16 cellular contexts compared by ENCODE assay signal in genomic region chr18:50275503-50276036, GRCh38. TPM values are rescaled to one million over a fixed set of nuclear protein-coding genes. Genes with fewer than 3 reads are reported as not detected.
DNase-seq lines count a peak whose midpoint lies in the region; ATAC-seq and TF ChIP-seq lines count a peak whose summit lies in the region.
"Had no signal": no experiment of that assay in that cellular context is flagged by ENCODE, and none has a peak within 500 bp of the region (broad histone marks: within the 10 kb centered on the region; RNA-seq: fewer than 3 reads in every experiment).

No MANE protein-coding gene starts in this region.

- peak overlapping the region; percentile 24 for H2AFZ ChIP-seq in IMR-90 (replicated peaks; ENCODE audit: low read length, poor library complexity)
- H2AFZ ChIP-seq: GM23248 had no signal

- H3K14ac ChIP-seq in IMR-90 (replicated peaks; ENCODE audit: low read depth, low read length) = no peak overlapping the region

- H3K4me3 ChIP-seq in IMR-90 (ENCODE audit: insufficient read depth, low read depth, low read length) = no peak overlapping the region
- H3K4me3 ChIP-seq: GM23248 had no signal

- H2AK5ac ChIP-seq in IMR-90 (ENCODE audit: low read depth, low read length) = no peak overlapping the region

- H3K4me1 ChIP-seq in IMR-90 (ENCODE audit: control insufficient read depth, insufficient read depth, low read length) = peaks cover 6% of the 10 kb centered on the region

- no peak overlapping the region for H2BK15ac ChIP-seq in IMR-90 (ENCODE audit: low read depth, low read length)

- no peak for TF ChIP-seq RAD21 in IMR-90 (IDR thresholded peaks at IDR 0.05; ENCODE audit: low read length)

- DNase-seq in Right ventricle myocardium inferior (ENCODE audit: missing footprints) (peak; percentile 53), Right ventricle myocardium superior (no peak), IMR-90 (no peak), osteocyte (ENCODE audit: extremely low spot score, unreplicated experiment) (peak; percentile 80)
- no peak for DNase-seq in activated CD4-positive, CD25-positive, alpha-beta regulatory T cell treated with anti-CD3 and anti-CD28 coated beads, Interleukin-2, amount 50 U/mL, for 72 hours
- no peak for DNase-seq in effector CD8-positive, alpha-beta T cell (lab: John Stamatoyannopoulos, UW)
- DNase-seq: C1 segment of cervical spinal cord; Calu3; CD4-positive, alpha-beta T cell; DMS 273 treated with DMSO at 0.1 percent for 48 hours; DMS79; GM23248 had no signal

- POLR2A ChIA-PET in IMR-90 (lab: Charles Lee; ENCODE audit: unreplicated experiment) = no interaction called here

- peaks cover 78% of the 10 kb centered on the region for H3K36me3 Mint-ChIP-seq in dendritic cell treated with granulocyte-macrophage colony-stimulating factor and Interleukin-4, amounts not matched to agents 40 ng/mL and 50 ng/mL, for 4 days (ENCODE audit: low read depth)
- H3K36me3 Mint-ChIP-seq in osteocyte (ENCODE audit: unreplicated experiment) = peaks cover 62% of the 10 kb centered on the region

- peaks cover 18% of the 10 kb centered on the region; the same call in 1 of the 2 replicates for H3K9me1 ChIP-seq in IMR-90 (ENCODE audit: insufficient read depth, low read length)

- H2AK9ac ChIP-seq in IMR-90 (replicated peaks; ENCODE audit: low read depth, low read length, poor library complexity) = peak overlapping the region; percentile 58

- H4K91ac ChIP-seq in IMR-90 (ENCODE audit: insufficient read depth, low read depth, low read length) = no peak overlapping the region

- H2BK120ac ChIP-seq in IMR-90 (ENCODE audit: low read depth, low read length) = no peak overlapping the region

- peaks cover 66% of the 10 kb centered on the region for H3K36me3 ChIP-seq in IMR-90 (ENCODE audit: control insufficient read depth, insufficient read depth, low read length)

- H3K23ac ChIP-seq in IMR-90 (ENCODE audit: low read depth, low read length) = no peak overlapping the region

- no peak overlapping the region for H3K4ac ChIP-seq in IMR-90 (ENCODE audit: low read depth, low read length)

- H3K27me3 ChIP-seq in IMR-90 (ENCODE audit: control insufficient read depth, insufficient read depth, low read length) = no peaks in the 10 kb centered on the region

- no peak overlapping the region for H3K27ac ChIP-seq in IMR-90 (ENCODE audit: insufficient read depth, low read length)
- H3K27ac ChIP-seq: GM23248 had no signal

- H3K4me2 ChIP-seq in IMR-90 (ENCODE audit: low read depth, low read length) = no peak overlapping the region

- H3K27ac Mint-ChIP-seq in dendritic cell treated with granulocyte-macrophage colony-stimulating factor and Interleukin-4, amounts not matched to agents 40 ng/mL and 50 ng/mL, for 4 days = peak overlapping the region; percentile 3
- no peak overlapping the region for H3K27ac Mint-ChIP-seq in osteocyte (ENCODE audit: unreplicated experiment)
- H3K27ac Mint-ChIP-seq: B cell; CD4-positive, alpha-beta T cell had no signal

- no peak overlapping the region for H2BK20ac ChIP-seq in IMR-90 (ENCODE audit: low read depth, low read length)

- peaks cover 15% of the 10 kb centered on the region for H3K4me1 Mint-ChIP-seq in dendritic cell treated with granulocyte-macrophage colony-stimulating factor and Interleukin-4, amounts not matched to agents 40 ng/mL and 50 ng/mL, for 4 days (ENCODE audit: low read depth)
- H3K4me1 Mint-ChIP-seq in osteocyte (ENCODE audit: unreplicated experiment) = peaks cover 11% of the 10 kb centered on the region

- peaks cover 14 to 45% of the 10 kb centered on the region in 2 experiments for H3K79me1 ChIP-seq in IMR-90 (ENCODE audit: low read depth in 1 of 2, low read length in 2 of 2)

- TF ChIP-seq CTCF in IMR-90 (conservative IDR thresholded peaks at IDR 0.05; ENCODE audit: low read depth, low read length) (no peak), osteocyte (IDR thresholded peaks at IDR 0.05) (no peak)

- no peaks in the 10 kb centered on the region for H3K9me3 ChIP-seq in IMR-90 (ENCODE audit: control insufficient read depth, insufficient read depth, low read length)

- H4K8ac ChIP-seq in IMR-90 (ENCODE audit: low read depth in 2 of 2, low read length in 2 of 2) = no peak overlapping the region

- CTCF ChIA-PET in IMR-90 (lab: Yijun Ruan, JAX) = no interaction called here

- TF ChIP-seq POLR2A in IMR-90 (IDR thresholded peaks at IDR 0.05; ENCODE audit: low read depth, low read length) = no peak

- ATAC-seq in Right ventricle myocardium inferior (no peak), Right ventricle myocardium superior (ENCODE audit: poor library complexity) (no peak), IMR-90 (ENCODE audit: low read depth) (no peak)

- H4K5ac ChIP-seq in IMR-90 (ENCODE audit: low read depth, low read length) = no peak overlapping the region

- BruUV-seq in IMR-90 (replicated peaks; lab: Mats Ljungman, UMichigan) = no TSS peak

- H2BK5ac ChIP-seq in IMR-90 (ENCODE audit: low read depth, low read length, poor library complexity, severe bottlenecking) = no peak overlapping the region

- in situ Hi-C loops in IMR-90 (cut with MboI; ENCODE audit: low sequenced_read_pairs) = loop anchor here (25.0 kb wide), 2 partner anchors 762 to 1638 kb away; partner anchors contain the start of gene SMAD4

- intact Hi-C loops in Right ventricle myocardium inferior (cut with DNase I) = no loop called here
- intact Hi-C loops in Right ventricle myocardium superior (cut with DNase I) = no loop called here
- intact Hi-C loops in IMR-90 (cut with micrococcal nuclease) = no loop called here
- intact Hi-C loops in dendritic cell treated with granulocyte-macrophage colony-stimulating factor and Interleukin-4, amounts not matched to agents 40 ng/mL and 50 ng/mL, for 4 days (cut with micrococcal nuclease) = no loop called here

- peaks cover 10% of the 10 kb centered on the region for H4K20me1 ChIP-seq in IMR-90 (ENCODE audit: insufficient read depth, low read length)

- H3K9me3 Mint-ChIP-seq in dendritic cell treated with granulocyte-macrophage colony-stimulating factor and Interleukin-4, amounts not matched to agents 40 ng/mL and 50 ng/mL, for 4 days = no peaks in the 10 kb centered on the region
- H3K9me3 Mint-ChIP-seq in osteocyte (ENCODE audit: unreplicated experiment) = no peaks in the 10 kb centered on the region
- H3K9me3 Mint-ChIP-seq: CD4-positive, alpha-beta T cell had no signal

- no peak overlapping the region for H3K9ac ChIP-seq in IMR-90 (ENCODE audit: low read depth, low read length)
- H3K9ac ChIP-seq: GM23248 had no signal

- H3K4me3 Mint-ChIP-seq in dendritic cell treated with granulocyte-macrophage colony-stimulating factor and Interleukin-4, amounts not matched to agents 40 ng/mL and 50 ng/mL, for 4 days = no peak overlapping the region
- H3K4me3 Mint-ChIP-seq in osteocyte (ENCODE audit: unreplicated experiment) = no peak overlapping the region
- H3K4me3 Mint-ChIP-seq: B cell; CD4-positive, alpha-beta T cell had no signal

- 100% methylated on average over 5 of the region's 19 CpGs; no CpG with 5 or more reads in 1 of the 2 experiments for WGBS in IMR-90 (ENCODE audit: extremely low coverage in 2 of 2, insufficient read length in 1 of 2), 2 experiments

- H3K56ac ChIP-seq in IMR-90 (ENCODE audit: extremely low read depth, insufficient read depth, low read length) = no peak overlapping the region

- no peaks in the 10 kb centered on the region for H3K27me3 Mint-ChIP-seq in dendritic cell treated with granulocyte-macrophage colony-stimulating factor and Interleukin-4, amounts not matched to agents 40 ng/mL and 50 ng/mL, for 4 days
- H3K27me3 Mint-ChIP-seq in osteocyte (ENCODE audit: unreplicated experiment) = no peaks in the 10 kb centered on the region
- H3K27me3 Mint-ChIP-seq: B cell; CD4-positive, alpha-beta T cell had no signal

- H3K18ac ChIP-seq in IMR-90 (ENCODE audit: low read depth, low read length) = no peak overlapping the region

- dilution Hi-C loops in IMR-90 (cut with HindIII; ENCODE audit: low sequenced_read_pairs, unreplicated experiment) = no loop called here

TF ChIP-seq in IMR-90, 13 proteins besides CTCF, POLR2A, EP300 and RAD21:
- TF ChIP-seq ELK1 (IDR thresholded peaks at IDR 0.05; ENCODE audit: borderline replicate concordance, low read depth, low read length) (no peak), CEBPB (IDR thresholded peaks at IDR 0.05; ENCODE audit: low read depth, low read length) (no peak), CHD1 (IDR thresholded peaks at IDR 0.05; ENCODE audit: low read depth, low read length) (no peak), MAZ (IDR thresholded peaks at IDR 0.05; ENCODE audit: borderline replicate concordance, low read depth, low read length) (no peak), SMC3 (IDR thresholded peaks at IDR 0.05; ENCODE audit: low read depth, low read length) (no peak)

RNA-seq across cellular contexts. Expression of gene MBD1, which starts 5.8 kb away (rescaled TPM):
- total RNA-seq in Right ventricle myocardium inferior (49.4 TPM), Right ventricle myocardium superior (41.2 TPM), IMR-90 (2012; rRNA removed) (31.7 TPM in 2 replicates), osteocyte (69.9 and 74.2 TPM in 2 replicates)
- 56.5 and 61.3 TPM in 2 replicates for polyA plus RNA-seq in IMR-90 (2012; rRNA removed)
- 50.3 and 57.0 TPM in 2 replicates for polyA plus RNA-seq in IMR-90 (2012; cell fraction: cytosol; rRNA removed)
- 228 and 398 TPM in 2 replicates for polyA plus RNA-seq in IMR-90 (2012; cell fraction: nucleus; rRNA removed; ENCODE audit: low replicate concordance)

RNA-seq across cellular contexts. Expression of gene CFAP53, which starts 9.3 kb away (rescaled TPM):
- not detected for total RNA-seq in Right ventricle myocardium inferior
- total RNA-seq in Right ventricle myocardium superior = 0.11 TPM
- total RNA-seq in IMR-90 (2012; rRNA removed) = under 0.01 TPM in 2 replicates
- polyA plus RNA-seq in IMR-90 (2012; rRNA removed) = 0.12 and 0.22 TPM in 2 replicates
- polyA plus RNA-seq in IMR-90 (2012; cell fraction: cytosol; rRNA removed) = 0.08 and 0.12 TPM in 2 replicates
- 0.09 TPM in 1 of 2 replicates, not detected in the other for polyA plus RNA-seq in IMR-90 (2012; cell fraction: nucleus; rRNA removed; ENCODE audit: low replicate concordance)
- 0.39 and 0.78 TPM in 2 replicates for total RNA-seq in osteocyte
- total RNA-seq: G401, HT-29 had no signal

RNA-seq across cellular contexts. Expression of gene CXXC1, which starts 11.9 kb away (rescaled TPM):
- total RNA-seq in Right ventricle myocardium inferior (32.8 TPM), Right ventricle myocardium superior (39.4 TPM), IMR-90 (2012; rRNA removed) (24.0 and 29.4 TPM in 2 replicates), osteocyte (70.2 and 82.2 TPM in 2 replicates)
- polyA plus RNA-seq in IMR-90 (2012; rRNA removed) = 66.2 and 81.6 TPM in 2 replicates
- polyA plus RNA-seq in IMR-90 (2012; cell fraction: cytosol; rRNA removed) = 57.6 and 61.0 TPM in 2 replicates
- polyA plus RNA-seq in IMR-90 (2012; cell fraction: nucleus; rRNA removed; ENCODE audit: low replicate concordance) = 342 and 639 TPM in 2 replicates

Comparison
In these comparisons a context has a peak if more than half of its experiments do, and no peak if none do; other contexts are left out.
1. DNase-seq: peak in Right ventricle myocardium inferior (single experiment) and osteocyte (single experiment); none in Right ventricle myocardium superior (single experiment), IMR-90 (single experiment), activated CD4-positive, CD25-positive, alpha-beta regulatory T cell treated with anti-CD3 and anti-CD28 coated beads, Interleukin-2, amount 50 U/mL, for 72 hours (single experiment) and effector CD8-positive, alpha-beta T cell (single experiment).